In the genomic region with DNA sequence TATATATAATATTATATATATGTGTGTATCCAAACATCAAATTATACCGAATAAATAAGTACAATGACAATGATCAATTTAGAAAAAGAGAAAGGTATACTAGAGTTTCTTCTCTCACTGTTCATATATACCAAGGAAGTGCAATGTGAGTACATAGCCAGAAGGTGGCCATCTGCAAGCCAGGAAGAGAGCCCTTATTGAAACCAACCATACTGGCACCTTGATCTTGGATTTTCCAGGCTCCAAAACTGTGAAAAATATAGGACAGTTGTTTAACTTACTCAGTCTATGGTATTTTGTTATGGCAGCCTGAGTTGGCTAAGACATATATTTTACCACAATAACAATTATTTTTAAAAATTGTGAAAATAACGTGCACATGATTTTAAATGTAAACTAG, we compare ENCODE assay signal across 9 cellular contexts.
DNase-seq lines count a peak whose midpoint lies in the region; ATAC-seq lines count a peak whose summit lies in the region.
"Had no signal": no experiment of that assay in that cellular context is flagged by ENCODE, and none has a peak within 500 bp of the region (broad histone marks: within the 10 kb centered on the region; RNA-seq: fewer than 3 reads in every experiment).

No MANE protein-coding gene starts in this region.

- DNase-seq in activated naive CD4-positive, alpha-beta T cell treated with anti-CD3 and anti-CD28 coated beads, Interleukin-2, amount 10 ng/mL, durations not matched to agents 7 days and 5 days, result peak; percentile 26
- no peak for DNase-seq in activated naive CD4-positive, alpha-beta T cell treated with Interleukin-2 at 50 U/mL for 16 hours
- DNase-seq in NCI-H2029 (lab: John Stamatoyannopoulos, UW) (peak; percentile 8), amniotic stem cell (lab: John Stamatoyannopoulos, UW) (peak; percentile 37), mesendoderm (peak; percentile 48), immature natural killer cell (no peak)
- DNase-seq in stimulated activated naive CD4-positive, alpha-beta T cell treated with Interleukin-2 at 50 U/mL for 16 hours (lab: John Stamatoyannopoulos, UW), result no peak
- DNase-seq: activated naive CD8-positive, alpha-beta T cell treated with anti-CD3 and anti-CD28 coated beads, Interleukin-2, amount 10 ng/mL, durations not matched to agents 7 days and 5 days had no signal

- no peak overlapping the region for H2BK15ac ChIP-seq in mesendoderm (replicated peaks; ENCODE audit: low read depth)

- no peaks in the 10 kb centered on the region for H3K27me3 ChIP-seq in mesendoderm (ENCODE audit: insufficient read depth, low read length, poor library complexity)

- H3K9me3 Mint-ChIP-seq in activated naive CD4-positive, alpha-beta T cell treated with anti-CD3 and anti-CD28 coated beads, Interleukin-2, amount 10 ng/mL, durations not matched to agents 7 days and 5 days, result no peaks in the 10 kb centered on the region
- peaks cover 0 to 7% (median 0%) of the 10 kb centered on the region in 6 donors for H3K9me3 Mint-ChIP-seq in immature natural killer cell
- H3K9me3 Mint-ChIP-seq: activated naive CD8-positive, alpha-beta T cell treated with anti-CD3 and anti-CD28 coated beads, Interleukin-2, amount 10 ng/mL, durations not matched to agents 7 days and 5 days had no signal

- H3K56ac ChIP-seq in mesendoderm (ENCODE audit: low read length), result no peak overlapping the region

- no peaks in the 10 kb centered on the region for H3K36me3 Mint-ChIP-seq in activated naive CD4-positive, alpha-beta T cell treated with anti-CD3 and anti-CD28 coated beads, Interleukin-2, amount 10 ng/mL, durations not matched to agents 7 days and 5 days
- no peaks in the 10 kb centered on the region for H3K36me3 Mint-ChIP-seq in immature natural killer cell
- H3K36me3 Mint-ChIP-seq: activated naive CD8-positive, alpha-beta T cell treated with anti-CD3 and anti-CD28 coated beads, Interleukin-2, amount 10 ng/mL, durations not matched to agents 7 days and 5 days had no signal

- no peaks in the 10 kb centered on the region for H3K36me3 ChIP-seq in mesendoderm (ENCODE audit: control insufficient read depth, insufficient read depth, low read length)

- H2BK5ac ChIP-seq in mesendoderm (ENCODE audit: low read length), result no peak overlapping the region

- no peak overlapping the region for H3K4me3 ChIP-seq in mesendoderm (ENCODE audit: low read length)

- no peak overlapping the region for H3K4ac ChIP-seq in mesendoderm (ENCODE audit: low read depth, low read length)

- no peak overlapping the region for H2BK120ac ChIP-seq in mesendoderm (ENCODE audit: low read depth, low read length)

- no peak overlapping the region for H3K9ac ChIP-seq in mesendoderm (ENCODE audit: low read length)

- no peak overlapping the region for H3K4me3 Mint-ChIP-seq in activated naive CD4-positive, alpha-beta T cell treated with anti-CD3 and anti-CD28 coated beads, Interleukin-2, amount 10 ng/mL, durations not matched to agents 7 days and 5 days
- H3K4me3 Mint-ChIP-seq in immature natural killer cell, result no peak overlapping the region
- H3K4me3 Mint-ChIP-seq: activated naive CD8-positive, alpha-beta T cell treated with anti-CD3 and anti-CD28 coated beads, Interleukin-2, amount 10 ng/mL, durations not matched to agents 7 days and 5 days had no signal

- no peak overlapping the region for H4K8ac ChIP-seq in mesendoderm (ENCODE audit: low read depth, low read length)

- no peaks in the 10 kb centered on the region for H3K79me2 ChIP-seq in mesendoderm (ENCODE audit: control insufficient read depth, insufficient read depth, low read length)

- no peak overlapping the region for H3K4me2 ChIP-seq in mesendoderm (ENCODE audit: low read length)

- H3K4me1 Mint-ChIP-seq in activated naive CD4-positive, alpha-beta T cell treated with anti-CD3 and anti-CD28 coated beads, Interleukin-2, amount 10 ng/mL, durations not matched to agents 7 days and 5 days, result no peaks in the 10 kb centered on the region
- no peaks in the 10 kb centered on the region for H3K4me1 Mint-ChIP-seq in immature natural killer cell
- H3K4me1 Mint-ChIP-seq: activated naive CD8-positive, alpha-beta T cell treated with anti-CD3 and anti-CD28 coated beads, Interleukin-2, amount 10 ng/mL, durations not matched to agents 7 days and 5 days had no signal

- H3K27ac ChIP-seq in mesendoderm (ENCODE audit: low read depth, low read length), result no peak overlapping the region

- no peaks in the 10 kb centered on the region for H3K4me1 ChIP-seq in mesendoderm (ENCODE audit: control insufficient read depth, low read depth, low read length)

- no peaks in the 10 kb centered on the region for H3K27me3 Mint-ChIP-seq in activated naive CD4-positive, alpha-beta T cell treated with anti-CD3 and anti-CD28 coated beads, Interleukin-2, amount 10 ng/mL, durations not matched to agents 7 days and 5 days
- no peaks in the 10 kb centered on the region for H3K27me3 Mint-ChIP-seq in immature natural killer cell (ENCODE audit: low read depth in 3 of 3)

- CTCF ChIA-PET in activated naive CD4-positive, alpha-beta T cell treated with anti-CD3 and anti-CD28 coated beads, Interleukin-2, amount 10 ng/mL, durations not matched to agents 7 days and 5 days (lab: Charles Lee), result no interaction called here

- H4K5ac ChIP-seq in mesendoderm (ENCODE audit: low read length), result no peak overlapping the region

- no peak overlapping the region for H3K27ac Mint-ChIP-seq in activated naive CD4-positive, alpha-beta T cell treated with anti-CD3 and anti-CD28 coated beads, Interleukin-2, amount 10 ng/mL, durations not matched to agents 7 days and 5 days
- no peak overlapping the region for H3K27ac Mint-ChIP-seq in immature natural killer cell
- H3K27ac Mint-ChIP-seq: activated naive CD8-positive, alpha-beta T cell treated with anti-CD3 and anti-CD28 coated beads, Interleukin-2, amount 10 ng/mL, durations not matched to agents 7 days and 5 days had no signal

- WGBS in mesendoderm (ENCODE audit: extremely low coverage, insufficient coverage, low lambda C conversion rate), result no CpG with 5 or more reads among the region's 2 CpGs

- ATAC-seq in HG02642 (IDR thresholded peaks at IDR 0.05; ENCODE audit: poor library complexity, unreplicated experiment), result peak; percentile 87

- no peak overlapping the region for H2AK5ac ChIP-seq in mesendoderm (ENCODE audit: low read length)

- no peaks in the 10 kb centered on the region for H3K79me1 ChIP-seq in mesendoderm (ENCODE audit: low read length)

- H3K18ac ChIP-seq in mesendoderm (ENCODE audit: low read length), result no peak overlapping the region

- H3K23ac ChIP-seq in mesendoderm (ENCODE audit: low read length), result no peak overlapping the region

Comparison
In these comparisons a context has a peak if more than half of its experiments do, and no peak if none do; other contexts are left out.
1. DNase-seq: peak in activated naive CD4-positive, alpha-beta T cell treated with anti-CD3 and anti-CD28 coated beads, Interleukin-2, amount 10 ng/mL, durations not matched to agents 7 days and 5 days (single experiment), NCI-H2029 (single experiment), amniotic stem cell (single experiment) and mesendoderm (single experiment); none in activated naive CD4-positive, alpha-beta T cell treated with Interleukin-2 at 50 U/mL for 16 hours (single experiment), stimulated activated naive CD4-positive, alpha-beta T cell treated with Interleukin-2 at 50 U/mL for 16 hours (single experiment) and immature natural killer cell (0 of 3).